In the genomic region with DNA sequence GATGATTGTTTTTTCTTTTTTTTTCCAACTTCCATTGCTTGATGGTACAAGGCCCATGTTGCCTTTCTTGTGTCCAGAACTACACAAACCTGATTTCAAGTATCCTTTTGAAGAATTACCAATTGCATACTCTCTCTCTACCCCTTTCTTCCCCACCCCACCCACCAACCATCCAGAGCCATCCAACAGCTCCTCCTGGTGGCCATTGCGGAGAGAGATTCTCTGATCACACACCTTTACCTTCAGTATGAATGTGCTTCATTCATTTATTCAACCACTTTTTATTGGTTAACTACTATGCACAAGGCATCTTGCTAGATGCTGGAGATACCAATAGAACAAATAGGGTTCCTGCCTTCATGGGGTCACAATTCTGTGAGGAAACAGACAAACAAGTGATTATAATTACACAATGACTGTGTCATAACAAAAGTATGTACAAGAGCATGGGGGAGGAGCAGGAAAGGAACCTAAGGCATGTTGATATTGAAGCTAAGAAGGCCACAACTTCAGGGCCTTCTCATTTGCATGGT, we compare ENCODE assay signal across 8 cellular contexts.
DNase-seq lines count a peak whose midpoint lies in the region; ATAC-seq and TF ChIP-seq lines count a peak whose summit lies in the region.

No MANE protein-coding gene starts in this region.

- CTCF ChIA-PET in AG04450 (lab: Charles Lee): interaction anchor here (0.6 to 1.5 kb wide), 7 partner anchors 10 to 329 kb away, joined by 3 to 15 read pairs (median 4); no protein-coding TSS in a partner anchor

- no peak for DNase-seq in AG04450 (ENCODE audit: low read depth, low spot score)
- DNase-seq in NCI-H82 (lab: John Stamatoyannopoulos, UW): peak; percentile 67
- DNase-seq in activated T-helper 9 cell treated with anti-CD3 and anti-CD28 coated beads, Interleukin-2, amount 50 U/mL, for 16 hours (ENCODE audit: low read depth): peak; percentile 0
- DNase-seq in right cardiac atrium: peak; percentile 33 to 64 (median 53)
- DNase-seq in stimulated activated CD4-positive, alpha-beta T cell treated with anti-CD3 and anti-CD28 coated beads, Interleukin-1b, Interleukin-23, amount 100 ng/mL, for 48 hours: peak; percentile 19
- no peak for DNase-seq in NCI-H187 treated with DMSO at 0.1 percent for 48 hours (lab: John Stamatoyannopoulos, UW)

- H3K27ac ChIP-seq in AG04450 (ENCODE audit: low read depth, low read length): no peak overlapping the region
- no peak overlapping the region for H3K27ac ChIP-seq in right cardiac atrium (ENCODE audit: low read length)

- 47% methylated on average over 1 of the region's 1 CpG for WGBS in right cardiac atrium

- H3K4me3 ChIP-seq in AG04450 (ENCODE audit: low read depth, low read length) (no peak overlapping the region), right cardiac atrium (ENCODE audit: low read length) (no peak overlapping the region)

- ATAC-seq in GM18861 (IDR thresholded peaks at IDR 0.05; ENCODE audit: unreplicated experiment) (peak; percentile 46), right cardiac atrium (peak; percentile 83 to 85), HG03565 (IDR thresholded peaks at IDR 0.05; ENCODE audit: unreplicated experiment) (no peak)

- no peaks in the 10 kb centered on the region for H3K4me1 ChIP-seq in right cardiac atrium (ENCODE audit: control insufficient read depth, insufficient read depth, low read length)

- TF ChIP-seq CTCF in AG04450 (IDR thresholded peaks at IDR 0.05; ENCODE audit: low read depth, low read length): peak; percentile 75

- no peaks in the 10 kb centered on the region for H3K9me3 ChIP-seq in AG04450 (ENCODE audit: control insufficient read depth, insufficient read depth, low read length)
- H3K9me3 ChIP-seq in right cardiac atrium (ENCODE audit: control insufficient read depth, low read length): no peaks in the 10 kb centered on the region

- intact Hi-C loops in right cardiac atrium (cut with DNase I): loop anchor here in 3 of 4 donors (5.0 to 10.0 kb wide), 2 partner anchors 313 to 315 kb away; a partner anchor contains a TSS

- POLR2A ChIA-PET in AG04450 (lab: Yijun Ruan, JAX): interaction anchor here (0.6 kb wide), 1 partner anchor 316 kb away, joined by 3 read pairs; no protein-coding TSS in a partner anchor

- H3K27me3 ChIP-seq in AG04450 (ENCODE audit: control insufficient read depth, insufficient read depth, low read length): no peaks in the 10 kb centered on the region
- no peaks in the 10 kb centered on the region for H3K27me3 ChIP-seq in right cardiac atrium (ENCODE audit: control insufficient read depth, insufficient read depth)

Comparison
In these comparisons a context has a peak if more than half of its experiments do, and no peak if none do; other contexts are left out.
1. DNase-seq: peak in NCI-H82 (single experiment), activated T-helper 9 cell treated with anti-CD3 and anti-CD28 coated beads, Interleukin-2, amount 50 U/mL, for 16 hours (single experiment), right cardiac atrium (3 of 3) and stimulated activated CD4-positive, alpha-beta T cell treated with anti-CD3 and anti-CD28 coated beads, Interleukin-1b, Interleukin-23, amount 100 ng/mL, for 48 hours (single experiment); none in AG04450 (single experiment) and NCI-H187 treated with DMSO at 0.1 percent for 48 hours (single experiment).